Comparison of ENCODE assay signal across 1 cellular context in the genomic region with DNA sequence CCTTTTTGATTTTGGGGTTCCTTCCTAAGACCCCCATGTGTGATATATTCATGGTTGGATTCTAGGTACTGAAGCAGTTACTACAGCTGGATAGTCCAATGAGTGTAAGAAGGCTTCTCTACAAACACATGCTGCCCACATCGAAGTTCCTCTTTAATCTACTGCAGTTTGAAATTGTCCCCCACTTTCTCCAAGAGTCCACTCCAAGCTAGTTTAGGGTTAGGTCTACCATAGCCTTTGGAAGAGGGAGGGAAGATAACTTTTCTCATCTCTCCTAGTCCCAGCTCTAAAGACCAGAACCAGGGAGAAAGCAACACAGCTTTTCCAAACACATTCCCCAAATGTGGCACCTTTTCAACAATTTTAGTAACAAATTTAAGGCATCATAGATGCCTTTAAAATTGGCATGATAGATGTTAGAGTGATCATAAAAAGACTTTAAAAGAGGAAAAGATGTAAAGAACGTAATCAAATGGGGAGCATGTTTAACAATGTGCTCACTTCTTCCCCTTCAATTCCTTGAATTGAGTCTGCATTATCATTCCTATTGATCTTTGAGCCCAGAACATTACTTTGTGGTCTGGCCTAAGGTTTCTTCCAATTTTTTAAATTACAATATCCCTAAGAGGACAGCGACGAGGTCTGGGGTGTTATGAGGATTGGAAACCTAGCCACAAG.
TF ChIP-seq lines count a peak whose summit lies in the region.

No MANE protein-coding gene starts in this region.

TF ChIP-seq in GM12878, 131 proteins besides CTCF, POLR2A, EP300 and RAD21 (continued from another document):
- TF ChIP-seq, protein P1, sequence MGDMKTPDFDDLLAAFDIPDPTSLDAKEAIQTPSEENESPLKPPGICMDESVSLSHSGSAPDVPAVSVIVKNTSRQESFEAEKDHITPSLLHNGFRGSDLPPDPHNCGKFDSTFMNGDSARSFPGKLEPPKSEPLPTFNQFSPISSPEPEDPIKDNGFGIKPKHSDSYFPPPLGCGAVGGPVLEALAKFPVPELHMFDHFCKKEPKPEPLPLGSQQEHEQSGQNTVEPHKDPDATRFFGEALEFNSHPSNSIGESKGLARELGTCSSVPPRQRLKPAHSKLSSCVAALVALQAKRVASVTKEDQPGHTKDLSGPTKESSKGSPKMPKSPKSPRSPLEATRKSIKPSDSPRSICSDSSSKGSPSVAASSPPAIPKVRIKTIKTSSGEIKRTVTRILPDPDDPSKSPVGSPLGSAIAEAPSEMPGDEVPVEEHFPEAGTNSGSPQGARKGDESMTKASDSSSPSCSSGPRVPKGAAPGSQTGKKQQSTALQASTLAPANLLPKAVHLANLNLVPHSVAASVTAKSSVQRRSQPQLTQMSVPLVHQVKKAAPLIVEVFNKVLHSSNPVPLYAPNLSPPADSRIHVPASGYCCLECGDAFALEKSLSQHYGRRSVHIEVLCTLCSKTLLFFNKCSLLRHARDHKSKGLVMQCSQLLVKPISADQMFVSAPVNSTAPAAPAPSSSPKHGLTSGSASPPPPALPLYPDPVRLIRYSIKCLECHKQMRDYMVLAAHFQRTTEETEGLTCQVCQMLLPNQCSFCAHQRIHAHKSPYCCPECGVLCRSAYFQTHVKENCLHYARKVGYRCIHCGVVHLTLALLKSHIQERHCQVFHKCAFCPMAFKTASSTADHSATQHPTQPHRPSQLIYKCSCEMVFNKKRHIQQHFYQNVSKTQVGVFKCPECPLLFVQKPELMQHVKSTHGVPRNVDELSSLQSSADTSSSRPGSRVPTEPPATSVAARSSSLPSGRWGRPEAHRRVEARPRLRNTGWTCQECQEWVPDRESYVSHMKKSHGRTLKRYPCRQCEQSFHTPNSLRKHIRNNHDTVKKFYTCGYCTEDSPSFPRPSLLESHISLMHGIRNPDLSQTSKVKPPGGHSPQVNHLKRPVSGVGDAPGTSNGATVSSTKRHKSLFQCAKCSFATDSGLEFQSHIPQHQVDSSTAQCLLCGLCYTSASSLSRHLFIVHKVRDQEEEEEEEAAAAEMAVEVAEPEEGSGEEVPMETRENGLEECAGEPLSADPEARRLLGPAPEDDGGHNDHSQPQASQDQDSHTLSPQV (IDR thresholded peaks at IDR 0.05) = no peak
- TF ChIP-seq YY1 (IDR thresholded peaks at IDR 0.05; ENCODE audit: low read depth, low read length) (no peak), DPF2 (IDR thresholded peaks at IDR 0.05) (no peak), BCL11A (IDR thresholded peaks at IDR 0.05; ENCODE audit: low read depth, low read length) (no peak), FOXM1 (IDR thresholded peaks at IDR 0.05; ENCODE audit: low read depth, low read length) (no peak), KAT2A (conservative IDR thresholded peaks at IDR 0.05; ENCODE audit: control insufficient read depth, low read depth, low read length) (no peak), HDAC6 (IDR thresholded peaks at IDR 0.05; ENCODE audit: unreplicated experiment) (no peak), PAX5 (IDR thresholded peaks at IDR 0.05; ENCODE audit: borderline replicate concordance, low read depth, low read length) (no peak), TARDBP (IDR thresholded peaks at IDR 0.05; ENCODE audit: borderline replicate concordance) (no peak), RCOR1 (conservative IDR thresholded peaks at IDR 0.05; ENCODE audit: low read depth, low read length) (no peak), CBFB (IDR thresholded peaks at IDR 0.05; ENCODE audit: low read depth) (no peak), TAF1 (IDR thresholded peaks at IDR 0.05; ENCODE audit: borderline replicate concordance, low read depth, low read length) (no peak)
- TF ChIP-seq, protein P2, sequence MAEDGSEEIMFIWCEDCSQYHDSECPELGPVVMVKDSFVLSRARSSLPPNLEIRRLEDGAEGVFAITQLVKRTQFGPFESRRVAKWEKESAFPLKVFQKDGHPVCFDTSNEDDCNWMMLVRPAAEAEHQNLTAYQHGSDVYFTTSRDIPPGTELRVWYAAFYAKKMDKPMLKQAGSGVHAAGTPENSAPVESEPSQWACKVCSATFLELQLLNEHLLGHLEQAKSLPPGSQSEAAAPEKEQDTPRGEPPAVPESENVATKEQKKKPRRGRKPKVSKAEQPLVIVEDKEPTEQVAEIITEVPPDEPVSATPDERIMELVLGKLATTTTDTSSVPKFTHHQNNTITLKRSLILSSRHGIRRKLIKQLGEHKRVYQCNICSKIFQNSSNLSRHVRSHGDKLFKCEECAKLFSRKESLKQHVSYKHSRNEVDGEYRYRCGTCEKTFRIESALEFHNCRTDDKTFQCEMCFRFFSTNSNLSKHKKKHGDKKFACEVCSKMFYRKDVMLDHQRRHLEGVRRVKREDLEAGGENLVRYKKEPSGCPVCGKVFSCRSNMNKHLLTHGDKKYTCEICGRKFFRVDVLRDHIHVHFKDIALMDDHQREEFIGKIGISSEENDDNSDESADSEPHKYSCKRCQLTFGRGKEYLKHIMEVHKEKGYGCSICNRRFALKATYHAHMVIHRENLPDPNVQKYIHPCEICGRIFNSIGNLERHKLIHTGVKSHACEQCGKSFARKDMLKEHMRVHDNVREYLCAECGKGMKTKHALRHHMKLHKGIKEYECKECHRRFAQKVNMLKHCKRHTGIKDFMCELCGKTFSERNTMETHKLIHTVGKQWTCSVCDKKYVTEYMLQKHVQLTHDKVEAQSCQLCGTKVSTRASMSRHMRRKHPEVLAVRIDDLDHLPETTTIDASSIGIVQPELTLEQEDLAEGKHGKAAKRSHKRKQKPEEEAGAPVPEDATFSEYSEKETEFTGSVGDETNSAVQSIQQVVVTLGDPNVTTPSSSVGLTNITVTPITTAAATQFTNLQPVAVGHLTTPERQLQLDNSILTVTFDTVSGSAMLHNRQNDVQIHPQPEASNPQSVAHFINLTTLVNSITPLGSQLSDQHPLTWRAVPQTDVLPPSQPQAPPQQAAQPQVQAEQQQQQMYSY (CRISPR knock-in tag; IDR thresholded peaks at IDR 0.05) = no peak
- TF ChIP-seq, protein P3, sequence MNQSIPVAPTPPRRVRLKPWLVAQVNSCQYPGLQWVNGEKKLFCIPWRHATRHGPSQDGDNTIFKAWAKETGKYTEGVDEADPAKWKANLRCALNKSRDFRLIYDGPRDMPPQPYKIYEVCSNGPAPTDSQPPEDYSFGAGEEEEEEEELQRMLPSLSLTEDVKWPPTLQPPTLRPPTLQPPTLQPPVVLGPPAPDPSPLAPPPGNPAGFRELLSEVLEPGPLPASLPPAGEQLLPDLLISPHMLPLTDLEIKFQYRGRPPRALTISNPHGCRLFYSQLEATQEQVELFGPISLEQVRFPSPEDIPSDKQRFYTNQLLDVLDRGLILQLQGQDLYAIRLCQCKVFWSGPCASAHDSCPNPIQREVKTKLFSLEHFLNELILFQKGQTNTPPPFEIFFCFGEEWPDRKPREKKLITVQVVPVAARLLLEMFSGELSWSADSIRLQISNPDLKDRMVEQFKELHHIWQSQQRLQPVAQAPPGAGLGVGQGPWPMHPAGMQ (IDR thresholded peaks at IDR 0.05; ENCODE audit: borderline replicate concordance) = no peak
TF ChIP-seq in GM12878: peak in this region for 0.
